Comparison of ENCODE assay signal across 13 cellular contexts in genomic region chr4:112315446-112315845, GRCh38.
"Had no signal": no experiment of that assay in that cellular context is flagged by ENCODE, and none has a peak within 500 bp of the region (broad histone marks: within the 10 kb centered on the region; RNA-seq: fewer than 3 reads in every experiment).

No MANE protein-coding gene starts in this region.

- DNase-seq: activated CD4-positive, alpha-beta memory T cell treated with anti-CD3 and anti-CD28 coated beads for 36 hours; activated CD8-positive, alpha-beta memory T cell treated with anti-CD3 and anti-CD28 coated beads, Interleukin-2, amount 50 U/mL, for 4 hours; activated gamma-delta T cell treated with Interleukin-2 at 50 U/mL for 16 hours; activated naive CD8-positive, alpha-beta T cell treated with anti-CD3 and anti-CD28 coated beads, Interleukin-2, amount 10 ng/mL, durations not matched to agents 7 days and 5 days; activated T-cell treated with anti-CD3 and anti-CD28 coated beads, Interleukin-2, amount 50 U/mL, for 72 hours; anterior cingulate cortex; dorsolateral prefrontal cortex; left colon; T-helper 9 cell; tibial artery had no signal

- H3K4me1 ChIP-seq: tibial artery had no signal

- H3K27ac ChIP-seq: tibial artery had no signal

- H3K4me3 ChIP-seq: dorsolateral prefrontal cortex, smooth muscle cell, tibial artery had no signal

- ATAC-seq: activated T-cell treated with anti-CD3 and anti-CD28 coated beads, Interleukin-2, amount 50 U/mL, for 72 hours; esophagus mucosa; left colon; stimulated activated effector memory CD8-positive, alpha-beta T cell treated with anti-CD3 and anti-CD28 coated beads, Interleukin-12 subunit alpha, Interleukin-12 subunit beta, amount 100 ng/mL, for 72 hours had no signal

- H3K9me3 ChIP-seq: tibial artery had no signal

- H3K27me3 ChIP-seq: tibial artery had no signal
